ENCODE assay signal across 1 cellular context in the genomic region with DNA sequence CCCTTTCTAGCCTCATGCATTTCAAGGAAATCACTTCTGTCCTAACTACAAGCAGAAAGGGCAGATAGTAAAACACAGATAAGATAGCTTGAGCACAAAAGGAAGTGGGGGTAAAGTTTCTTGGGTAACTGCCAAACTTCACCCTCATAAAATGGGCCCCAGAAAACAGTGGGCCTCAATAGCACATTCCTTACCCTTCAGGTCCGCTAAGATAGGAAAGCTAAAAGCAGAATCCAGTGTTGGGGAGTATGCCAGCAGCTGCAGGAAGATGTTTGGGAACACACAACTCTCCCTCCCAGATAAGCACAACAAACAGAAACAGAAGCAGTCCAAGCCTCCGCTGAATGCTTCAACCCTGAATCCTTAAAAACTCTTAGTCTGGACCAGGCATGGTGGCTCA.
TF ChIP-seq lines count a peak whose summit lies in the region.

No MANE protein-coding gene starts in this region.

TF ChIP-seq in H1, 55 proteins besides CTCF, POLR2A, EP300 and RAD21 (continued from another document):
- TF ChIP-seq, protein P1, sequence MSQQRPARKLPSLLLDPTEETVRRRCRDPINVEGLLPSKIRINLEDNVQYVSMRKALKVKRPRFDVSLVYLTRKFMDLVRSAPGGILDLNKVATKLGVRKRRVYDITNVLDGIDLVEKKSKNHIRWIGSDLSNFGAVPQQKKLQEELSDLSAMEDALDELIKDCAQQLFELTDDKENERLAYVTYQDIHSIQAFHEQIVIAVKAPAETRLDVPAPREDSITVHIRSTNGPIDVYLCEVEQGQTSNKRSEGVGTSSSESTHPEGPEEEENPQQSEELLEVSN (IDR thresholded peaks at IDR 0.05), result no peak
- TF ChIP-seq EZH2 (IDR thresholded peaks at IDR 0.05; ENCODE audit: low read depth, low read length, severe bottlenecking) (no peak), SUZ12 (IDR thresholded peaks at IDR 0.05; ENCODE audit: low read length) (no peak), CBX8 (IDR thresholded peaks at IDR 0.05; ENCODE audit: borderline replicate concordance, low read depth, low read length) (no peak), PHF8 (conservative IDR thresholded peaks at IDR 0.05; ENCODE audit: low read depth, low read length) (no peak)
